Comparison of ENCODE assay signal across 3 cellular contexts in the genomic region with DNA sequence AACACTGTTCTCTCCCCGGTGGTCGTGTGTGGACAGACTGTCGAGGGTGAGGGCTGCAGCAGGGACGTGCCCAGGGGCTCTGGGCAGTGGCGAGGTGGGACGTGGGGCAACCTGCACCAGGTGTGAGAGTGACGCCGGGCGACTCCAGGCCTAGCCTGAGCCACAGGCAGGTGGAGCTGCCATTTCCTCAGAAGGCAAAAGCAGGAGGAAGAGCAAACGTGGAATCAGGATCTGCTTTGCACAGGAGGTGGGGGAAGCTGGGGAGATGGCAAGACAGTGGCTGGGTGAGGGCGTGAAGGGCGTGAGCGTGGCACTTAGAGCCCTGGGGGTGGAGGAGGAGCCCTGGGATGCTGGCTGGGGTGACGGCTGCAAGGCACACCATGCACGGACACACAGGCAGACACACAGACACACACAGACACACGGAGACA.
TF ChIP-seq lines count a peak whose summit lies in the region.

No MANE protein-coding gene starts in this region.

TF ChIP-seq in SK-N-SH, 30 proteins besides CTCF, POLR2A, EP300 and RAD21:
- TF ChIP-seq NFIC (IDR thresholded peaks at IDR 0.05; ENCODE audit: borderline replicate concordance) (no peak), TEAD4 (IDR thresholded peaks at IDR 0.05; ENCODE audit: borderline replicate concordance, insufficient read depth) (no peak), TCF12 (IDR thresholded peaks at IDR 0.05) (no peak), JUND (IDR thresholded peaks at IDR 0.05) (no peak), NRF1 (IDR thresholded peaks at IDR 0.05; ENCODE audit: low read depth, low read length) (no peak), FOXJ3 (CRISPR knock-in tag; IDR thresholded peaks at IDR 0.05) (no peak)
- TF ChIP-seq, protein P1, sequence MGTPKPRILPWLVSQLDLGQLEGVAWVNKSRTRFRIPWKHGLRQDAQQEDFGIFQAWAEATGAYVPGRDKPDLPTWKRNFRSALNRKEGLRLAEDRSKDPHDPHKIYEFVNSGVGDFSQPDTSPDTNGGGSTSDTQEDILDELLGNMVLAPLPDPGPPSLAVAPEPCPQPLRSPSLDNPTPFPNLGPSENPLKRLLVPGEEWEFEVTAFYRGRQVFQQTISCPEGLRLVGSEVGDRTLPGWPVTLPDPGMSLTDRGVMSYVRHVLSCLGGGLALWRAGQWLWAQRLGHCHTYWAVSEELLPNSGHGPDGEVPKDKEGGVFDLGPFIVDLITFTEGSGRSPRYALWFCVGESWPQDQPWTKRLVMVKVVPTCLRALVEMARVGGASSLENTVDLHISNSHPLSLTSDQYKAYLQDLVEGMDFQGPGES (IDR thresholded peaks at IDR 0.05; ENCODE audit: low read depth, low read length) = no peak
TF ChIP-seq in SK-N-SH: peak in this region for 0.

TF ChIP-seq in SK-N-SH treated with all-trans-retinoic acid at 6 μM for 48 hours, 23 proteins besides CTCF, POLR2A, EP300 and RAD21:
- no peak for TF ChIP-seq CSDC2 (CRISPR knock-in tag; IDR thresholded peaks at IDR 0.05)
- no peak for TF ChIP-seq ZFP30 (CRISPR knock-in tag; IDR thresholded peaks at IDR 0.05)
- no peak for TF ChIP-seq PPARA (CRISPR knock-in tag; IDR thresholded peaks at IDR 0.05; ENCODE audit: borderline replicate concordance)
- TF ChIP-seq SNAI2 (CRISPR knock-in tag; IDR thresholded peaks at IDR 0.05) = no peak
- no peak for TF ChIP-seq TOX (CRISPR knock-in tag; IDR thresholded peaks at IDR 0.05; ENCODE audit: borderline replicate concordance)
- TF ChIP-seq OSR1 (CRISPR knock-in tag; IDR thresholded peaks at IDR 0.05) = no peak
- no peak for TF ChIP-seq ESRRG (CRISPR knock-in tag; IDR thresholded peaks at IDR 0.05)
- TF ChIP-seq, protein P2, sequence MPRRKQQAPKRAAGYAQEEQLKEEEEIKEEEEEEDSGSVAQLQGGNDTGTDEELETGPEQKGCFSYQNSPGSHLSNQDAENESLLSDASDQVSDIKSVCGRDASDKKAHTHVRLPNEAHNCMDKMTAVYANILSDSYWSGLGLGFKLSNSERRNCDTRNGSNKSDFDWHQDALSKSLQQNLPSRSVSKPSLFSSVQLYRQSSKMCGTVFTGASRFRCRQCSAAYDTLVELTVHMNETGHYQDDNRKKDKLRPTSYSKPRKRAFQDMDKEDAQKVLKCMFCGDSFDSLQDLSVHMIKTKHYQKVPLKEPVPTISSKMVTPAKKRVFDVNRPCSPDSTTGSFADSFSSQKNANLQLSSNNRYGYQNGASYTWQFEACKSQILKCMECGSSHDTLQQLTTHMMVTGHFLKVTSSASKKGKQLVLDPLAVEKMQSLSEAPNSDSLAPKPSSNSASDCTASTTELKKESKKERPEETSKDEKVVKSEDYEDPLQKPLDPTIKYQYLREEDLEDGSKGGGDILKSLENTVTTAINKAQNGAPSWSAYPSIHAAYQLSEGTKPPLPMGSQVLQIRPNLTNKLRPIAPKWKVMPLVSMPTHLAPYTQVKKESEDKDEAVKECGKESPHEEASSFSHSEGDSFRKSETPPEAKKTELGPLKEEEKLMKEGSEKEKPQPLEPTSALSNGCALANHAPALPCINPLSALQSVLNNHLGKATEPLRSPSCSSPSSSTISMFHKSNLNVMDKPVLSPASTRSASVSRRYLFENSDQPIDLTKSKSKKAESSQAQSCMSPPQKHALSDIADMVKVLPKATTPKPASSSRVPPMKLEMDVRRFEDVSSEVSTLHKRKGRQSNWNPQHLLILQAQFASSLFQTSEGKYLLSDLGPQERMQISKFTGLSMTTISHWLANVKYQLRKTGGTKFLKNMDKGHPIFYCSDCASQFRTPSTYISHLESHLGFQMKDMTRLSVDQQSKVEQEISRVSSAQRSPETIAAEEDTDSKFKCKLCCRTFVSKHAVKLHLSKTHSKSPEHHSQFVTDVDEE (CRISPR knock-in tag; IDR thresholded peaks at IDR 0.05) = no peak
- TF ChIP-seq, protein P3, sequence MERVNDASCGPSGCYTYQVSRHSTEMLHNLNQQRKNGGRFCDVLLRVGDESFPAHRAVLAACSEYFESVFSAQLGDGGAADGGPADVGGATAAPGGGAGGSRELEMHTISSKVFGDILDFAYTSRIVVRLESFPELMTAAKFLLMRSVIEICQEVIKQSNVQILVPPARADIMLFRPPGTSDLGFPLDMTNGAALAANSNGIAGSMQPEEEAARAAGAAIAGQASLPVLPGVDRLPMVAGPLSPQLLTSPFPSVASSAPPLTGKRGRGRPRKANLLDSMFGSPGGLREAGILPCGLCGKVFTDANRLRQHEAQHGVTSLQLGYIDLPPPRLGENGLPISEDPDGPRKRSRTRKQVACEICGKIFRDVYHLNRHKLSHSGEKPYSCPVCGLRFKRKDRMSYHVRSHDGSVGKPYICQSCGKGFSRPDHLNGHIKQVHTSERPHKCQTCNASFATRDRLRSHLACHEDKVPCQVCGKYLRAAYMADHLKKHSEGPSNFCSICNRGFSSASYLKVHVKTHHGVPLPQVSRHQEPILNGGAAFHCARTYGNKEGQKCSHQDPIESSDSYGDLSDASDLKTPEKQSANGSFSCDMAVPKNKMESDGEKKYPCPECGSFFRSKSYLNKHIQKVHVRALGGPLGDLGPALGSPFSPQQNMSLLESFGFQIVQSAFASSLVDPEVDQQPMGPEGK (CRISPR knock-in tag; IDR thresholded peaks at IDR 0.05; ENCODE audit: borderline replicate concordance) = no peak
TF ChIP-seq in SK-N-SH treated with all-trans-retinoic acid at 6 μM for 48 hours: peak in this region for 0.

TF ChIP-seq in H1, 55 proteins besides CTCF, POLR2A, EP300 and RAD21:
- TF ChIP-seq TBP (IDR thresholded peaks at IDR 0.05; ENCODE audit: low read depth, low read length) (no peak), CTBP2 (IDR thresholded peaks at IDR 0.05; ENCODE audit: borderline replicate concordance, insufficient read depth, insufficient read length, low read length) (no peak), FOSL1 (IDR thresholded peaks at IDR 0.05; ENCODE audit: insufficient read depth, low read depth, low read length) (no peak), ZNF274 (IDR thresholded peaks at IDR 0.05; ENCODE audit: borderline replicate concordance, extremely low read depth, low read length) (no peak), SP4 (IDR thresholded peaks at IDR 0.05; ENCODE audit: low read length) (no peak), JUN (IDR thresholded peaks at IDR 0.05; ENCODE audit: low read depth, low read length) (no peak), BRCA1 (IDR thresholded peaks at IDR 0.05; ENCODE audit: low read depth, low read length) (no peak), TEAD4 (IDR thresholded peaks at IDR 0.05; ENCODE audit: low read depth, low read length) (no peak), RBBP5 (IDR thresholded peaks at IDR 0.05; ENCODE audit: borderline replicate concordance, low read depth, low read length) (no peak), SP2 (IDR thresholded peaks at IDR 0.05; ENCODE audit: low read length) (no peak), KDM5A (IDR thresholded peaks at IDR 0.05; ENCODE audit: low read length) (no peak), SP1 (IDR thresholded peaks at IDR 0.05; ENCODE audit: low read depth, low read length) (no peak), PHF8 (conservative IDR thresholded peaks at IDR 0.05; ENCODE audit: low read depth, low read length) (no peak)
- TF ChIP-seq, protein P4, sequence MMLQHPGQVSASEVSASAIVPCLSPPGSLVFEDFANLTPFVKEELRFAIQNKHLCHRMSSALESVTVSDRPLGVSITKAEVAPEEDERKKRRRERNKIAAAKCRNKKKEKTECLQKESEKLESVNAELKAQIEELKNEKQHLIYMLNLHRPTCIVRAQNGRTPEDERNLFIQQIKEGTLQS (IDR thresholded peaks at IDR 0.05; ENCODE audit: insufficient read depth, low read depth, low read length) = no peak
